ENCODE assay signal across 8 cellular contexts in genomic region chr3:127574880-127575878, GRCh38. TPM values are rescaled to one million over a fixed set of nuclear protein-coding genes. Genes with fewer than 3 reads are reported as not detected.
A peak's percentile ranks its signal among the peaks of the same experiment; 100 is the strongest.
DNase-seq lines count a peak whose midpoint lies in the region; ATAC-seq and TF ChIP-seq lines count a peak whose summit lies in the region.

No MANE protein-coding gene starts in this region.

- no peak overlapping the region for H3K4me3 Mint-ChIP-seq in glutamatergic neuron (ENCODE audit: unreplicated experiment)
- H3K4me3 Mint-ChIP-seq in progenitor cell of endocrine pancreas (ENCODE audit: low read depth) = no peak overlapping the region

- peaks cover 6% of the 10 kb centered on the region for H3K27me3 Mint-ChIP-seq in glutamatergic neuron (ENCODE audit: unreplicated experiment)
- H3K27me3 Mint-ChIP-seq in progenitor cell of endocrine pancreas = no peaks in the 10 kb centered on the region

- intact Hi-C loops in uterus (cut with DNase I; ENCODE audit: low total_unique reads) = no loop called here

- H3K79me2 ChIP-seq in SU-DHL-6 (ENCODE audit: insufficient read depth, low read length) = no peaks in the 10 kb centered on the region

- H3K9me2 ChIP-seq in SU-DHL-6 (replicated peaks; ENCODE audit: insufficient read depth, low read length) = no peaks in the 10 kb centered on the region

- no peaks in the 10 kb centered on the region for H3F3A ChIP-seq in SU-DHL-6 (ENCODE audit: insufficient read depth)

- H2AFZ ChIP-seq in SU-DHL-6 (ENCODE audit: low read depth, low read length, severe bottlenecking) = no peak overlapping the region

- H3K4me1 Mint-ChIP-seq in glutamatergic neuron (ENCODE audit: low read depth, unreplicated experiment) (peaks cover 4% of the 10 kb centered on the region), progenitor cell of endocrine pancreas (ENCODE audit: low read depth) (no peaks in the 10 kb centered on the region)

- H3K4me3 ChIP-seq in SU-DHL-6 (ENCODE audit: insufficient read depth, low read length, poor library complexity, severe bottlenecking) (no peak overlapping the region), uterus (no peak overlapping the region)

- H3K27me3 ChIP-seq in SU-DHL-6 (ENCODE audit: low read length) (no peaks in the 10 kb centered on the region), uterus (no peaks in the 10 kb centered on the region)

- peak; percentile 78 for ATAC-seq in HG02763 (IDR thresholded peaks at IDR 0.05; ENCODE audit: unreplicated experiment)
- peak; percentile 87 to 93 for ATAC-seq in activated naive CD4-positive, alpha-beta T cell treated with anti-CD3 and anti-CD28 coated beads, Interleukin-2, amount 50 U/mL, for 72 hours

- H4K20me1 ChIP-seq in SU-DHL-6 (ENCODE audit: low read depth, low read length) = peaks cover 3% of the 10 kb centered on the region; the same call in 1 of the 2 replicates

- H3K4me1 ChIP-seq in uterus = peaks cover 0 to 4% of the 10 kb centered on the region in 2 donors

- H3K9me3 ChIP-seq in SU-DHL-6 (ENCODE audit: insufficient read depth, low read length) (no peaks in the 10 kb centered on the region), uterus (no peaks in the 10 kb centered on the region)

- H3K36me3 ChIP-seq in SU-DHL-6 (ENCODE audit: low read length) = 0 out of 2 replicates have a peak, but pooled peaks cover 2% of the 10 kb centered on the region
- no peaks in the 10 kb centered on the region for H3K36me3 ChIP-seq in uterus

- no peak overlapping the region for H3K27ac ChIP-seq in SU-DHL-6 (ENCODE audit: low read depth, low read length)
- peak overlapping the region; percentile 17 to 46 for H3K27ac ChIP-seq in uterus

- peak overlapping the region in 1 of 2 donors; percentile 14 for H3K27ac Mint-ChIP-seq in activated naive CD4-positive, alpha-beta T cell treated with anti-CD3 and anti-CD28 coated beads, Interleukin-2, amount 50 U/mL, for 72 hours
- H3K27ac Mint-ChIP-seq in glutamatergic neuron (ENCODE audit: unreplicated experiment) (no peak overlapping the region), progenitor cell of endocrine pancreas (peak overlapping the region; percentile 24)

- no peaks in the 10 kb centered on the region for H3K9me3 Mint-ChIP-seq in activated naive CD4-positive, alpha-beta T cell treated with anti-CD3 and anti-CD28 coated beads, Interleukin-2, amount 50 U/mL, for 72 hours
- H3K9me3 Mint-ChIP-seq in glutamatergic neuron (ENCODE audit: unreplicated experiment) (peaks cover 7% of the 10 kb centered on the region), progenitor cell of endocrine pancreas (ENCODE audit: low read depth) (no peaks in the 10 kb centered on the region)

- H3K36me3 Mint-ChIP-seq in activated naive CD4-positive, alpha-beta T cell treated with anti-CD3 and anti-CD28 coated beads, Interleukin-2, amount 50 U/mL, for 72 hours = no peaks in the 10 kb centered on the region
- H3K36me3 Mint-ChIP-seq in glutamatergic neuron (ENCODE audit: unreplicated experiment) (peaks cover 8% of the 10 kb centered on the region), progenitor cell of endocrine pancreas (ENCODE audit: insufficient read depth) (peaks cover 1% of the 10 kb centered on the region)

- no peak for TF ChIP-seq POLR2A in uterus (IDR thresholded peaks at IDR 0.05)

- peak; percentile 39 for DNase-seq in NCI-H1417 treated with DMSO at 0.1 percent for 48 hours (lab: John Stamatoyannopoulos, UW)
- DNase-seq in activated naive CD4-positive, alpha-beta T cell treated with anti-CD3 and anti-CD28 coated beads, Interleukin-2, amount 50 U/mL, for 72 hours (ENCODE audit: low spot score in 2 of 2) = peak; percentile 84 to 86
- peak; percentile 83 for DNase-seq in glutamatergic neuron
- peak; percentile 67 for DNase-seq in progenitor cell of endocrine pancreas (ENCODE audit: low spot score, unreplicated experiment)
- DNase-seq in uterus = peak; percentile 84 to 90

- TF ChIP-seq CTCF in GM12872 (IDR thresholded peaks at IDR 0.05; ENCODE audit: insufficient read depth, low read depth, low read length) (peak; percentile 100), SU-DHL-6 (IDR thresholded peaks at IDR 0.05; ENCODE audit: insufficient read depth, low read length, poor library complexity, severe bottlenecking) (peak; percentile 98), glutamatergic neuron (IDR thresholded peaks at IDR 0.05; ENCODE audit: partially characterized antibody, unreplicated experiment) (peak; percentile 97), progenitor cell of endocrine pancreas (IDR thresholded peaks at IDR 0.05; ENCODE audit: unreplicated experiment) (peak; percentile 96), uterus (IDR thresholded peaks at IDR 0.05) (peak; percentile 96 to 99 (median 98))

- no peak overlapping the region for H3K9ac ChIP-seq in SU-DHL-6 (ENCODE audit: low read length)

- no peak overlapping the region for H3K4me2 ChIP-seq in SU-DHL-6 (ENCODE audit: low read depth, low read length, poor library complexity, severe bottlenecking)

RNA-seq across cellular contexts. Expression of gene TPRA1, which starts 15.4 kb away (rescaled TPM):
- 10 to 100 TPM; 26.0 to 31.3 TPM for total RNA-seq in activated naive CD4-positive, alpha-beta T cell treated with anti-CD3 and anti-CD28 coated beads, Interleukin-2, amount 50 U/mL, for 72 hours
- total RNA-seq in glutamatergic neuron (ENCODE audit: unreplicated experiment) (21.2 TPM), progenitor cell of endocrine pancreas (24.4 and 25.1 TPM in 2 replicates), uterus (10 to 100 TPM; 22.4 to 72.5 (median 37.7) TPM)

RNA-seq across cellular contexts. Expression of gene MCM2, which starts 23.0 kb away (rescaled TPM):
- 100 to 1,000 TPM; 172 to 245 TPM for total RNA-seq in activated naive CD4-positive, alpha-beta T cell treated with anti-CD3 and anti-CD28 coated beads, Interleukin-2, amount 50 U/mL, for 72 hours
- total RNA-seq in glutamatergic neuron (ENCODE audit: unreplicated experiment) (21.3 TPM), progenitor cell of endocrine pancreas (92.4 and 96.7 TPM in 2 replicates), uterus (10 to 100 TPM in 2 of 4 donors, 1 to 10 TPM in 2; 5.9 to 80.3 (median 15.7) TPM)

RNA-seq across cellular contexts. Expression of gene PODXL2, which starts 53.8 kb away (rescaled TPM):
- 1 to 10 TPM in 1 of 2 donors, under 1 TPM in 1; 0.43 to 1.8 TPM for total RNA-seq in activated naive CD4-positive, alpha-beta T cell treated with anti-CD3 and anti-CD28 coated beads, Interleukin-2, amount 50 U/mL, for 72 hours
- total RNA-seq in glutamatergic neuron (ENCODE audit: unreplicated experiment) = 139 TPM
- total RNA-seq in progenitor cell of endocrine pancreas = 25.5 and 25.7 TPM in 2 replicates
- 10 to 100 TPM in 1 of 4 donors, 1 to 10 TPM in 1, not detected in 2; 1.5 to 13.5 TPM for total RNA-seq in uterus
